In the genomic region with DNA sequence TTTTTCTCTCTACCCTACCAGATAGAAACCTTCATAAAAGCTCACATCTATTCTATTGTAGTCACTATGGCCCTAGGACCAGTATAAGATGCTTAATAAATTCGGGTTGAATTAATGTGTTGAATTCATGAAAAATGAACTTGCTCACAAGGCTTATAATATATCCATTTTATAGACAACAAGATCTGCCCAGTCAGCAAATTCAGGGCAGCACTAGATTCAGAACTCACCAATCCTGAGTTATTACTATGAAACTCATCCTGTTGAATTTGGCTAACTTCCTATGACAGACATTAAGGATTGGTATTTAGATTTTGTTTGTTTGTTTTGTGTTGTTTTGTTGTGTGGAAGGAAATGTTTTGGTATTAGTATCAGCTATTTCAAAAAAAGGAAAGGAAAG, we compare ENCODE assay signal across 26 cellular contexts.
DNase-seq lines count a peak whose midpoint lies in the region; ATAC-seq, FAIRE-seq and TF ChIP-seq lines count a peak whose summit lies in the region.
"Had no signal": no experiment of that assay in that cellular context is flagged by ENCODE, and none has a peak within 500 bp of the region (broad histone marks: within the 10 kb centered on the region; RNA-seq: fewer than 3 reads in every experiment).

No MANE protein-coding gene starts in this region.

- H3K36me3 ChIP-seq in K562 (ENCODE audit: control insufficient read depth, insufficient read depth, low read length), result no peaks in the 10 kb centered on the region
- no peaks in the 10 kb centered on the region for H3K36me3 ChIP-seq in mucosa of descending colon (ENCODE audit: low read depth)
- H3K36me3 ChIP-seq: BE2C, BLaER1 had no signal

- H3K4me3 Mint-ChIP-seq in activated naive CD4-positive, alpha-beta T cell treated with anti-CD3 and anti-CD28 coated beads for 36 hours, result no peak overlapping the region
- H3K4me3 Mint-ChIP-seq: CD14-positive monocyte; CD4-positive, alpha-beta memory T cell; CD4-positive, CD25-positive, alpha-beta regulatory T cell; CD8-positive, alpha-beta memory T cell had no signal

- no peak overlapping the region for H3K27ac ChIP-seq in A549
- no peak overlapping the region for H3K27ac ChIP-seq in K562 (ENCODE audit: extremely low read depth, low read depth, low read length)
- H3K27ac ChIP-seq: 22Rv1, BLaER1 had no signal

- peak overlapping the region; percentile 9 for H3K27ac Mint-ChIP-seq in activated naive CD4-positive, alpha-beta T cell treated with anti-CD3 and anti-CD28 coated beads for 36 hours
- H3K27ac Mint-ChIP-seq: CD14-positive monocyte; CD4-positive, alpha-beta memory T cell; CD4-positive, CD25-positive, alpha-beta regulatory T cell; CD8-positive, alpha-beta memory T cell had no signal

- peaks cover 13% of the 10 kb centered on the region for H3K27me3 Mint-ChIP-seq in activated naive CD4-positive, alpha-beta T cell treated with anti-CD3 and anti-CD28 coated beads for 36 hours (ENCODE audit: low read depth)

- TF ChIP-seq CTCF in A549 (IDR thresholded peaks at IDR 0.05) (no peak), K562 (IDR thresholded peaks at IDR 0.05 in 2 of 3, conservative IDR thresholded peaks at IDR 0.05 in 1 of 3; ENCODE audit: insufficient read depth in 2 of 3, low read depth in 1 of 3, low read length in 3 of 3) (no peak), mucosa of descending colon (IDR thresholded peaks at IDR 0.05) (no peak)

- DNase-seq in activated naive CD4-positive, alpha-beta T cell treated with anti-CD3 and anti-CD28 coated beads for 36 hours, result no peak
- no peak for DNase-seq in activated naive CD4-positive, alpha-beta T cell treated with anti-CD3 and anti-CD28 coated beads, Interleukin-2, amount 50 U/mL, for 16 hours
- no peak for DNase-seq in A549 (ENCODE audit: low read depth in 1 of 2, low spot score in 1 of 2)
- DNase-seq in K562 (ENCODE audit: extremely low read depth in 1 of 4, low spot score in 3 of 4), result no peak
- no peak for DNase-seq in mucosa of descending colon
- DNase-seq: ACHN; BE2C; C1 segment of cervical spinal cord; CD4-positive, alpha-beta memory T cell; CD4-positive, CD25-positive, alpha-beta regulatory T cell; CD8-positive, alpha-beta memory T cell; COR-L47; DMS 273 treated with DMSO at 0.1 percent for 48 hours; DMS153; DMS53; DMS79; DND-41; EL; GDM1 had no signal

- H3K36me3 Mint-ChIP-seq in activated naive CD4-positive, alpha-beta T cell treated with anti-CD3 and anti-CD28 coated beads for 36 hours (ENCODE audit: low read depth), result no peaks in the 10 kb centered on the region
- H3K36me3 Mint-ChIP-seq: CD14-positive monocyte; CD4-positive, alpha-beta memory T cell; CD4-positive, CD25-positive, alpha-beta regulatory T cell; CD8-positive, alpha-beta memory T cell had no signal

- no peaks in the 10 kb centered on the region for H3K79me2 ChIP-seq in K562 (ENCODE audit: control insufficient read depth, insufficient read depth, low read length)

- no peaks in the 10 kb centered on the region for H3K9me1 ChIP-seq in K562 (ENCODE audit: control insufficient read depth, insufficient read depth, low read length)

- no peaks in the 10 kb centered on the region for H3K9me3 Mint-ChIP-seq in activated naive CD4-positive, alpha-beta T cell treated with anti-CD3 and anti-CD28 coated beads for 36 hours

- POLR2A ChIA-PET in A549 (lab: Yijun Ruan, JAX), result no interaction called here
- POLR2A ChIA-PET in K562 (lab: Yijun Ruan, JAX), result no interaction called here

- BruUV-seq in K562 (replicated peaks; lab: Mats Ljungman, UMichigan), result no TSS peak

- no peak overlapping the region for H2AFZ ChIP-seq in K562 (ENCODE audit: low read depth, low read length)

- in situ Hi-C loops in K562 (cut with MboI), result no loop called here

- H3K4me2 ChIP-seq in A549, result no peak overlapping the region
- H3K4me2 ChIP-seq in K562 (ENCODE audit: insufficient read depth, low read length), result no peak overlapping the region
- H3K4me2 ChIP-seq: BLaER1 had no signal

- H3K9me3 ChIP-seq in A549 (no peaks in the 10 kb centered on the region), K562 (replicated peaks; ENCODE audit: control insufficient read depth, insufficient read depth, low read depth, low read length) (no peaks in the 10 kb centered on the region), mucosa of descending colon (no peaks in the 10 kb centered on the region)
- H3K9me3 ChIP-seq: BE2C, BLaER1 had no signal

- TF ChIP-seq RAD21 in A549 (conservative IDR thresholded peaks at IDR 0.05 in 1 of 2, IDR thresholded peaks at IDR 0.05 in 1 of 2), result no peak
- TF ChIP-seq RAD21 in K562 (CRISPR knock-in tag; conservative IDR thresholded peaks at IDR 0.05 in 1 of 2, IDR thresholded peaks at IDR 0.05 in 1 of 2), result no peak

- intact Hi-C loops in activated naive CD4-positive, alpha-beta T cell treated with anti-CD3 and anti-CD28 coated beads for 36 hours (cut with micrococcal nuclease), result no loop called here
- intact Hi-C loops in K562 (cut with micrococcal nuclease) (no loop called here), mucosa of descending colon (cut with DNase I, micrococcal nuclease) (no loop called here)

- WGBS in A549 (ENCODE audit: missing lambda C conversion rate), result 4% methylated on average over 1 of the region's 1 CpG
- 0% methylated on average over 1 of the region's 1 CpG for WGBS in K562 (ENCODE audit: insufficient coverage, low coverage, missing lambda C conversion rate)

- no peaks in the 10 kb centered on the region for H3K4me1 Mint-ChIP-seq in activated naive CD4-positive, alpha-beta T cell treated with anti-CD3 and anti-CD28 coated beads for 36 hours (ENCODE audit: low read depth)
- H3K4me1 Mint-ChIP-seq: CD14-positive monocyte; CD4-positive, alpha-beta memory T cell; CD4-positive, CD25-positive, alpha-beta regulatory T cell; CD8-positive, alpha-beta memory T cell had no signal

- no peak for FAIRE-seq in A549 (lab: Jason Lieb, UNC)
- no peak for FAIRE-seq in K562 (lab: Jason Lieb, UNC)
- FAIRE-seq: GM12878, GM12892, GM18507 had no signal

- no peak overlapping the region for H3K9ac ChIP-seq in K562 (ENCODE audit: insufficient read depth in 1 of 2, low read depth in 2 of 2, low read length in 2 of 2)
- H3K9ac ChIP-seq: BLaER1 had no signal

- TF ChIP-seq EP300 in A549 (IDR thresholded peaks at IDR 0.05) (no peak), K562 (IDR thresholded peaks at IDR 0.05; ENCODE audit: low read length) (no peak)

- H3K4me1 ChIP-seq in A549, result no peaks in the 10 kb centered on the region
- H3K4me1 ChIP-seq in K562 (replicated peaks in 1 of 2; ENCODE audit: control insufficient read depth in 2 of 2, insufficient read depth in 2 of 2, low read length in 2 of 2), result no peaks in the 10 kb centered on the region
- no peaks in the 10 kb centered on the region for H3K4me1 ChIP-seq in mucosa of descending colon (ENCODE audit: low read depth)
- H3K4me1 ChIP-seq: BE2C, BLaER1 had no signal

- no peak for TF ChIP-seq POLR2A in A549 (IDR thresholded peaks at IDR 0.05; ENCODE audit: low read length)
- TF ChIP-seq POLR2A in K562 (conservative IDR thresholded peaks at IDR 0.05), result no peak

- no peaks in the 10 kb centered on the region for H4K20me1 ChIP-seq in K562 (replicated peaks; ENCODE audit: control insufficient read depth, insufficient read depth, low read length)
- H4K20me1 ChIP-seq: BLaER1 had no signal

- ATAC-seq in A549 (no peak), K562 (no peak), GM21717 (IDR thresholded peaks at IDR 0.05; ENCODE audit: unreplicated experiment) (no peak), mucosa of descending colon (no peak)
- ATAC-seq: GM12878 had no signal

- no peaks in the 10 kb centered on the region for H3K27me3 ChIP-seq in K562 (ENCODE audit: control insufficient read depth in 2 of 2, insufficient read depth in 2 of 2, low read length in 2 of 2)
- H3K27me3 ChIP-seq: BLaER1 had no signal

- no peak overlapping the region for H3K4me3 ChIP-seq in A549
- H3K4me3 ChIP-seq in K562, result no peak overlapping the region
- no peak overlapping the region for H3K4me3 ChIP-seq in mucosa of descending colon
- H3K4me3 ChIP-seq: BLaER1, GM12878 had no signal

- CTCF ChIA-PET in activated naive CD4-positive, alpha-beta T cell treated with anti-CD3 and anti-CD28 coated beads for 36 hours (lab: Charles Lee), result interaction anchor here (1.0 kb wide), 1 partner anchor 114 kb away, joined by 3 read pairs; no protein-coding TSS in a partner anchor
- CTCF ChIA-PET in A549 (lab: Yijun Ruan, JAX) (interaction anchor here (1.1 kb wide), 1 partner anchor 12 kb away, joined by 3 read pairs; no protein-coding TSS in a partner anchor), K562 (lab: Yijun Ruan, JAX; ENCODE audit: low intra/inter-chr PET ratio) (no interaction called here)

TF ChIP-seq in A549, 52 proteins besides CTCF, POLR2A, EP300 and RAD21:
- TF ChIP-seq, protein P1, sequence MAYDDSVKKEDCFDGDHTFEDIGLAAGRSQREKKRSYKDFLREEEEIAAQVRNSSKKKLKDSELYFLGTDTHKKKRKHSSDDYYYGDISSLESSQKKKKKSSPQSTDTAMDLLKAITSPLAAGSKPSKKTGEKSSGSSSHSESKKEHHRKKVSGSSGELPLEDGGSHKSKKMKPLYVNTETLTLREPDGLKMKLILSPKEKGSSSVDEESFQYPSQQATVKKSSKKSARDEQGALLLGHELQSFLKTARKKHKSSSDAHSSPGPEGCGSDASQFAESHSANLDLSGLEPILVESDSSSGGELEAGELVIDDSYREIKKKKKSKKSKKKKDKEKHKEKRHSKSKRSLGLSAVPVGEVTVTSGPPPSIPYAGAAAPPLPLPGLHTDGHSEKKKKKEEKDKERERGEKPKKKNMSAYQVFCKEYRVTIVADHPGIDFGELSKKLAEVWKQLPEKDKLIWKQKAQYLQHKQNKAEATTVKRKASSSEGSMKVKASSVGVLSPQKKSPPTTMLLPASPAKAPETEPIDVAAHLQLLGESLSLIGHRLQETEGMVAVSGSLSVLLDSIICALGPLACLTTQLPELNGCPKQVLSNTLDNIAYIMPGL (CRISPR knock-in tag; IDR thresholded peaks at IDR 0.05; ENCODE audit: borderline replicate concordance), result no peak
- peak; percentile 97 for TF ChIP-seq MAFK (IDR thresholded peaks at IDR 0.05; ENCODE audit: partially characterized antibody)

TF ChIP-seq in K562, 482 proteins besides CTCF, POLR2A, EP300 and RAD21 (continues in another document):
- TF ChIP-seq C11orf30 (IDR thresholded peaks at IDR 0.05; ENCODE audit: low read depth), result peak; percentile 77
- TF ChIP-seq ZNF316 (IDR thresholded peaks at IDR 0.05), result peak; percentile 90
